In the genomic region with DNA sequence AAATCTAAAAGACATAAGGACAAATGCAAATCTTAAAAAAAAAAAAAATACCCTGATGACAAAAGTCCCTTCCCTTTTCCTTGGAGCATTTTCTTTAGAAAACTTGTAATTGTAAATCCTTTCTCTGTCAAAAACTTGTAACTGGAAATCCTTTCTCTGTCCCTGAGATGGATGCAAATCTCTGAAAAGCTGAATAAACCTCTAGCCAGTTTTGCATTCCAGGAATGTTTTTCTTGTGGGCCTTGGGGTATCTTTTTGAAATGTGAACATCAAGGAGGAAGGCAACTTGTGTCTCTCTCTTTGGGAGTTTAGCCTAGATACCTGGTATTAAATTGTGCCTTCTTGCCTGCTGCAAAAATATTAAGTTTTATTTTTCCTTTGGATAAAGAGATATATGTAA, we compare ENCODE assay signal across 21 cellular contexts.
"Had no signal": no experiment of that assay in that cellular context is flagged by ENCODE, and none has a peak within 500 bp of the region (broad histone marks: within the 10 kb centered on the region; RNA-seq: fewer than 3 reads in every experiment).

No MANE protein-coding gene starts in this region.

- H3K27ac Mint-ChIP-seq: natural killer cell treated with Interleukin-12 subunit alpha and Interleukin-12 subunit beta and Interleukin-15 and Interleukin-18, amount 100 ng/mL, for 72 hours; stimulated activated naive B cell treated with anti-CD40 and anti-IgM and Interleukin-4, amounts not matched to agents 10 μg/mL and 1 μg/mL and 100 μg/mL, for 72 hours; stimulated activated naive CD8-positive, alpha-beta T cell treated with anti-CD3 and anti-CD28 coated beads, Interleukin-15, amount 100 ng/mL, for 72 hours had no signal

- H3K4me3 Mint-ChIP-seq: natural killer cell treated with Interleukin-12 subunit alpha and Interleukin-12 subunit beta and Interleukin-15 and Interleukin-18, amount 100 ng/mL, for 72 hours; stimulated activated naive B cell treated with anti-CD40 and anti-IgM and Interleukin-4, amounts not matched to agents 10 μg/mL and 1 μg/mL and 100 μg/mL, for 72 hours; stimulated activated naive CD8-positive, alpha-beta T cell treated with anti-CD3 and anti-CD28 coated beads, Interleukin-15, amount 100 ng/mL, for 72 hours had no signal

- H3K4me1 Mint-ChIP-seq: stimulated activated naive B cell treated with anti-CD40 and anti-IgM and Interleukin-4, amounts not matched to agents 10 μg/mL and 1 μg/mL and 100 μg/mL, for 72 hours; stimulated activated naive CD8-positive, alpha-beta T cell treated with anti-CD3 and anti-CD28 coated beads, Interleukin-15, amount 100 ng/mL, for 72 hours had no signal

- ATAC-seq: gastrocnemius medialis; heart right ventricle; left colon; natural killer cell treated with Interleukin-12 subunit alpha and Interleukin-12 subunit beta and Interleukin-15 and Interleukin-18, amount 100 ng/mL, for 72 hours; stimulated activated naive B cell treated with anti-CD40 and anti-IgM and Interleukin-4, amounts not matched to agents 10 μg/mL and 1 μg/mL and 100 μg/mL, for 72 hours; stimulated activated naive CD8-positive, alpha-beta T cell treated with anti-CD3 and anti-CD28 coated beads, Interleukin-15, amount 100 ng/mL, for 72 hours; upper lobe of right lung had no signal

- H3K27me3 ChIP-seq: dorsolateral prefrontal cortex, gastrocnemius medialis, heart right ventricle, neutrophil, sigmoid colon, testis, tibial nerve, upper lobe of right lung, vagina had no signal

- H3K36me3 Mint-ChIP-seq: natural killer cell treated with Interleukin-12 subunit alpha and Interleukin-12 subunit beta and Interleukin-15 and Interleukin-18, amount 100 ng/mL, for 72 hours; stimulated activated naive B cell treated with anti-CD40 and anti-IgM and Interleukin-4, amounts not matched to agents 10 μg/mL and 1 μg/mL and 100 μg/mL, for 72 hours had no signal

- H3K4me1 ChIP-seq: gastrocnemius medialis, heart right ventricle, sigmoid colon, testis, tibial nerve, upper lobe of right lung, vagina had no signal

- H3K27me3 Mint-ChIP-seq: natural killer cell treated with Interleukin-12 subunit alpha and Interleukin-12 subunit beta and Interleukin-15 and Interleukin-18, amount 100 ng/mL, for 72 hours; stimulated activated naive B cell treated with anti-CD40 and anti-IgM and Interleukin-4, amounts not matched to agents 10 μg/mL and 1 μg/mL and 100 μg/mL, for 72 hours; stimulated activated naive CD8-positive, alpha-beta T cell treated with anti-CD3 and anti-CD28 coated beads, Interleukin-15, amount 100 ng/mL, for 72 hours had no signal

- H3K4me3 ChIP-seq: coronary artery, dorsolateral prefrontal cortex, gastrocnemius medialis, heart right ventricle, sigmoid colon, skin epidermis, testis, tibial nerve, upper lobe of right lung, vagina had no signal

- H3K27ac ChIP-seq: coronary artery, dorsolateral prefrontal cortex, gastrocnemius medialis, heart right ventricle, neutrophil, sigmoid colon, skin epidermis, testis, tibial nerve, upper lobe of right lung, vagina had no signal

- H3K9me3 ChIP-seq: gastrocnemius medialis, heart right ventricle, neutrophil, sigmoid colon, testis, tibial nerve, upper lobe of right lung, vagina had no signal

- H3K9me3 Mint-ChIP-seq: stimulated activated naive B cell treated with anti-CD40 and anti-IgM and Interleukin-4, amounts not matched to agents 10 μg/mL and 1 μg/mL and 100 μg/mL, for 72 hours; stimulated activated naive CD8-positive, alpha-beta T cell treated with anti-CD3 and anti-CD28 coated beads, Interleukin-15, amount 100 ng/mL, for 72 hours had no signal

- DNase-seq: dorsolateral prefrontal cortex; effector CD8-positive, alpha-beta T cell; gastrocnemius medialis; heart right ventricle; hypothalamus; kidney; left colon; posterior cingulate gyrus; sigmoid colon; stimulated activated CD4-positive, alpha-beta T cell treated with anti-CD3 and anti-CD28 coated beads, Interleukin-2, amount 100 ng/mL, for 24 hours; stimulated activated CD4-positive, alpha-beta T cell treated with anti-CD3 and anti-CD28 coated beads, Interleukin-4, amount 100 ng/mL, for 4 hours; stimulated activated naive B cell treated with anti-CD40 and anti-IgM and Interleukin-4, amounts not matched to agents 10 μg/mL and 1 μg/mL and 100 μg/mL, for 72 hours; stimulated activated naive CD8-positive, alpha-beta T cell treated with anti-CD3 and anti-CD28 coated beads, Interleukin-15, amount 100 ng/mL, for 72 hours; testis; upper lobe of right lung had no signal

- H3K36me3 ChIP-seq: gastrocnemius medialis, heart right ventricle, neutrophil, sigmoid colon, tibial nerve, upper lobe of right lung, vagina had no signal
